In the genomic region with DNA sequence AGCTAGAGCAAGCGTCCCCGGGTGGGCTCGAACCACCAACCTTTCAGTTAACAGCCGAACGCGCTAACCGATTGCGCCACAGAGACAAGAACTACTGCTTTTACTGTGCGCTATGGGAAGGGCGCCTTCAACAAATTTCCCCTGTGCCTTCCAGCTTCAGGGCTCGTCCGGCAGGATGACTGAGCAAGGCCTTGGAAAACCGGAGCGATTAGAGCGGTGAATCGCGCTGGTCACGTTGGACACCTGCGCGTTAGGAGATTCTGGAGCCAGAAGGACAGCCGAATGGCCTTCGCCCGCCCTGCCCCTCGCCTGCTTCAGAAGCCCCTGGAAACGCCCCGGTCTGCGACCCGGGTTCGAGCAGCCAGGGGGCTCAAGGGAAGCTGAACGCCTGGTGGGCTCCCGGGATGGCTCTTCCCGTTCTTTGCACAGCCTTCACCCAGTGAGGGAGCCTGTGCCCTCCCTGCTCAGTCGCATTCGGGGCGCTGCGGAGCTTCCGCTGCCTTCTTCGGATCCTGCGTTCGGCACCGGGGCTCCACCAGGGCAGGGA, we compare ENCODE assay signal across 8 cellular contexts. TPM values are rescaled to one million over a fixed set of nuclear protein-coding genes. Genes with fewer than 3 reads are reported as not detected.
DNase-seq lines count a peak whose midpoint lies in the region; ATAC-seq, FAIRE-seq and TF ChIP-seq lines count a peak whose summit lies in the region.
"Not testable (repeated sequence)": the region's sequence is repeated elsewhere in the genome, so short reads cannot be mapped to it uniquely, and the experiment has no call there.

No MANE protein-coding gene starts in this region.

- H3K36me3 ChIP-seq in NT2/D1 (ENCODE audit: insufficient read depth, insufficient read length, low read length); K562 (ENCODE audit: control insufficient read depth, insufficient read depth, low read length); kidney epithelial cell (ENCODE audit: control insufficient read depth, insufficient read depth, low read length); osteoblast (ENCODE audit: insufficient read depth, low read length): not testable (repeated sequence)

- not testable (repeated sequence) for TF ChIP-seq CTCF in K562 (IDR thresholded peaks at IDR 0.05 in 2 of 3, conservative IDR thresholded peaks at IDR 0.05 in 1 of 3; ENCODE audit: insufficient read depth in 2 of 3, low read depth in 1 of 3, low read length in 3 of 3); kidney epithelial cell (IDR thresholded peaks at IDR 0.05; ENCODE audit: insufficient read depth, low read length, poor library complexity, severe bottlenecking); osteoblast (IDR thresholded peaks at IDR 0.05; ENCODE audit: extremely low read depth, low read depth, low read length)

- H3K9me3 Mint-ChIP-seq in stimulated activated memory B cell treated with anti-CD40 and anti-IgM and Interleukin-4, amounts not matched to agents 10 μg/mL and 1 μg/mL and 100 μg/mL, for 72 hours = not testable (repeated sequence)

- not testable (repeated sequence) for H3K4me1 Mint-ChIP-seq in stimulated activated memory B cell treated with anti-CD40 and anti-IgM and Interleukin-4, amounts not matched to agents 10 μg/mL and 1 μg/mL and 100 μg/mL, for 72 hours

- not testable (repeated sequence) for H3K27ac ChIP-seq in K562 (ENCODE audit: extremely low read depth, low read depth, low read length); osteoblast (ENCODE audit: low read depth, low read length)

- H3K27me3 Mint-ChIP-seq in stimulated activated memory B cell treated with anti-CD40 and anti-IgM and Interleukin-4, amounts not matched to agents 10 μg/mL and 1 μg/mL and 100 μg/mL, for 72 hours = peaks cover 11% of the 10 kb centered on the region

- H3K9me3 ChIP-seq in NT2/D1 (ENCODE audit: insufficient read depth, low read length); K562 (replicated peaks; ENCODE audit: control insufficient read depth, insufficient read depth, low read depth, low read length); osteoblast (ENCODE audit: low read depth, low read length): not testable (repeated sequence)

- not testable (repeated sequence) for H3K36me3 Mint-ChIP-seq in stimulated activated memory B cell treated with anti-CD40 and anti-IgM and Interleukin-4, amounts not matched to agents 10 μg/mL and 1 μg/mL and 100 μg/mL, for 72 hours

- not testable (repeated sequence) for H3K9ac ChIP-seq in NT2/D1 (ENCODE audit: insufficient read length, low read depth); K562 (ENCODE audit: insufficient read depth in 1 of 2, low read depth in 2 of 2, low read length in 2 of 2)

- 35% methylated on average over 13 of the region's 41 CpGs for WGBS in K562 (ENCODE audit: insufficient coverage, low coverage, missing lambda C conversion rate)

- H3K27me3 ChIP-seq in NT2/D1 (ENCODE audit: insufficient read depth, insufficient read length); K562 (ENCODE audit: control insufficient read depth in 2 of 2, insufficient read depth in 2 of 2, low read length in 2 of 2); kidney epithelial cell (ENCODE audit: control insufficient read depth, insufficient read depth, low read length); osteoblast (ENCODE audit: insufficient read depth, low read length): not testable (repeated sequence)

- peak overlapping the region; percentile 34 for H3K4me3 ChIP-seq in NT2/D1 (ENCODE audit: insufficient read length, low read depth)
- H3K4me3 ChIP-seq in K562 = not testable (repeated sequence)
- peak overlapping the region; percentile 37 for H3K4me3 ChIP-seq in kidney epithelial cell (ENCODE audit: low read depth, low read length)
- peak overlapping the region; percentile 55 for H3K4me3 ChIP-seq in osteoblast (ENCODE audit: insufficient read depth, low read length)

- FAIRE-seq in K562 (lab: Jason Lieb, UNC) = not testable (repeated sequence)

- in situ Hi-C loops in K562 (cut with MboI) = not testable (repeated sequence)

- not testable (repeated sequence) for H4K20me1 ChIP-seq in K562 (replicated peaks; ENCODE audit: control insufficient read depth, insufficient read depth, low read length); osteoblast (ENCODE audit: insufficient read depth, low read length)

- POLR2A ChIA-PET in K562 (lab: Yijun Ruan, JAX) = not testable (repeated sequence)

- H3K9me1 ChIP-seq in K562 (ENCODE audit: control insufficient read depth, insufficient read depth, low read length) = not testable (repeated sequence)

- H3K79me2 ChIP-seq in K562 (ENCODE audit: control insufficient read depth, insufficient read depth, low read length); osteoblast (ENCODE audit: insufficient read depth, low read length): not testable (repeated sequence)

- TF ChIP-seq POLR2A in K562 (conservative IDR thresholded peaks at IDR 0.05) = not testable (repeated sequence)

- H3K4me2 ChIP-seq in K562 (ENCODE audit: insufficient read depth, low read length) = not testable (repeated sequence)
- peak overlapping the region; percentile 39 for H3K4me2 ChIP-seq in osteoblast (ENCODE audit: insufficient read depth, low read length)

- not testable (repeated sequence) for H2AFZ ChIP-seq in K562 (ENCODE audit: low read depth, low read length); osteoblast (ENCODE audit: low read length)

- BruUV-seq in K562 (replicated peaks; lab: Mats Ljungman, UMichigan) = not testable (repeated sequence)

- intact Hi-C loops in K562 (cut with micrococcal nuclease) = not testable (repeated sequence)

- TF ChIP-seq RAD21 in K562 (CRISPR knock-in tag; conservative IDR thresholded peaks at IDR 0.05 in 1 of 2, IDR thresholded peaks at IDR 0.05 in 1 of 2) = not testable (repeated sequence)

- not testable (repeated sequence) for ATAC-seq in K562; stimulated activated memory B cell treated with anti-CD40 and anti-IgM and Interleukin-4, amounts not matched to agents 10 μg/mL and 1 μg/mL and 100 μg/mL, for 72 hours

- H3K27ac Mint-ChIP-seq in stimulated activated memory B cell treated with anti-CD40 and anti-IgM and Interleukin-4, amounts not matched to agents 10 μg/mL and 1 μg/mL and 100 μg/mL, for 72 hours = not testable (repeated sequence)

- not testable (repeated sequence) for H3K4me1 ChIP-seq in NT2/D1 (ENCODE audit: insufficient read depth, insufficient read length); K562 (replicated peaks in 1 of 2; ENCODE audit: control insufficient read depth in 2 of 2, insufficient read depth in 2 of 2, low read length in 2 of 2); osteoblast (ENCODE audit: insufficient read depth, low read length)

- CTCF ChIA-PET in K562 (lab: Yijun Ruan, JAX; ENCODE audit: low intra/inter-chr PET ratio) = not testable (repeated sequence)

- peak; percentile 49 for DNase-seq in EL
- peak; percentile 18 for DNase-seq in NT2/D1 (ENCODE audit: low read depth, low spot score)
- DNase-seq in activated CD8-positive, alpha-beta memory T cell treated with anti-CD3 and anti-CD28 coated beads, Interleukin-2, amount 50 U/mL, for 48 hours = peak; percentile 81
- DNase-seq in K562 (ENCODE audit: extremely low read depth in 1 of 4, low spot score in 3 of 4); kidney epithelial cell (ENCODE audit: low read depth); osteoblast (ENCODE audit: insufficient read length, low spot score, missing footprints): not testable (repeated sequence)
- peak; percentile 35 for DNase-seq in fibroblast of gingiva (ENCODE audit: low read depth)

- not testable (repeated sequence) for TF ChIP-seq EP300 in K562 (IDR thresholded peaks at IDR 0.05; ENCODE audit: low read length)

- H3K4me3 Mint-ChIP-seq in stimulated activated memory B cell treated with anti-CD40 and anti-IgM and Interleukin-4, amounts not matched to agents 10 μg/mL and 1 μg/mL and 100 μg/mL, for 72 hours = peak overlapping the region; percentile 66

TF ChIP-seq in K562, 482 proteins besides CTCF, POLR2A, EP300 and RAD21:
- TF ChIP-seq POLR2H (tag; IDR thresholded peaks at IDR 0.05; ENCODE audit: low read depth) (peak; percentile 69), POLR3A (IDR thresholded peaks at IDR 0.05; ENCODE audit: borderline replicate concordance, extremely low read depth, insufficient read depth, insufficient read length) (peak; percentile 56)

RNA-seq across cellular contexts. Expression of a gene that starts 50.0 kb away (rescaled TPM):
- total RNA-seq in K562 (2011; cell fraction: chromatin; rRNA removed; ENCODE audit: low replicate concordance) = 7.3 and 11.8 TPM in 2 replicates
- total RNA-seq in K562 (2011; cell fraction: nucleolus; rRNA removed) = 3.0 and 3.4 TPM in 2 replicates
- total RNA-seq in K562 (2011; cell fraction: nucleoplasm; rRNA removed) = 5.4 and 5.8 TPM in 2 replicates
- total RNA-seq in K562 (2014; rRNA removed) = 1.00 and 1.4 TPM in 2 replicates
- total RNA-seq in K562 (2014; rRNA removed; fragmentation: Illumina TruSeq; extraction: Trizol) = 2.2 and 2.7 TPM in 2 replicates
- total RNA-seq in K562 (2015; rRNA removed; fragmentation: Illumina TruSeq; extraction: Trizol) = 2.5 and 2.8 TPM in 2 replicates
- 0.71 and 1.4 TPM in 2 replicates for total RNA-seq in K562 (2021)
- 2.3 and 2.5 TPM in 2 replicates for polyA plus RNA-seq in K562 (2011; rRNA removed)
- polyA plus RNA-seq in K562 (2011; cell fraction: cytosol; rRNA removed) = 1.2 and 2.3 TPM in 2 replicates
- 4.2 and 6.1 TPM in 2 replicates for polyA plus RNA-seq in K562 (2011; cell fraction: nucleus; rRNA removed)
- 2.1 and 2.3 TPM in 2 replicates for polyA plus RNA-seq in K562 (2012)
- 1.6 and 2.2 TPM in 2 replicates for polyA plus RNA-seq in K562 (2014; fragmentation: Illumina TruSeq; extraction: Trizol)
- under 1 TPM; 0.38 to 0.43 TPM for polyA plus RNA-seq in K562 (2014; fragmentation: Nextera tagmentation; extraction: Ambion mirVana)
- polyA plus RNA-seq in K562 (2014; rRNA removed) = 0.70 and 0.88 TPM in 2 replicates
- 3.2 and 4.3 TPM in 2 replicates for polyA minus RNA-seq in K562 (2011; rRNA and poly(A)+ RNA removed)
- polyA minus RNA-seq in K562 (2011; cell fraction: cytosol; rRNA and poly(A)+ RNA removed) = 1.2 and 1.3 TPM in 2 replicates
- 1.9 and 2.3 TPM in 2 replicates for polyA minus RNA-seq in K562 (2011; cell fraction: nucleus; rRNA and poly(A)+ RNA removed)
- total RNA-seq in kidney epithelial cell = 3.1 and 5.3 TPM in 2 replicates
- 1.4 and 2.4 TPM in 2 replicates for total RNA-seq in osteoblast
